14 cellular contexts compared by ENCODE assay signal in genomic region chr22:38415561-38416321, GRCh38. TPM values are rescaled to one million over a fixed set of nuclear protein-coding genes. Genes with fewer than 3 reads are reported as not detected.
DNase-seq lines count a peak whose midpoint lies in the region; ATAC-seq and TF ChIP-seq lines count a peak whose summit lies in the region.
"Had no signal": no experiment of that assay in that cellular context is flagged by ENCODE, and none has a peak within 500 bp of the region (broad histone marks: within the 10 kb centered on the region; RNA-seq: fewer than 3 reads in every experiment).

No MANE protein-coding gene starts in this region.

- H3K9ac ChIP-seq in BLaER1, result no peak overlapping the region

- H3K27ac ChIP-seq in BLaER1 (no peak overlapping the region), left lung (no peak overlapping the region)
- H3K27ac ChIP-seq: epithelial cell of prostate had no signal

- H3K27me3 Mint-ChIP-seq in WTC11 (ENCODE audit: low read depth), result peaks cover 4% of the 10 kb centered on the region; the same call in 1 of the 2 replicates

- intact Hi-C loops in left lung (cut with DNase I), result no loop called here

- in situ Hi-C loops in GM13976 (cut with MboI; ENCODE audit: low sequenced_read_pairs, unreplicated experiment), result no loop called here

- no peak overlapping the region for H3K27ac Mint-ChIP-seq in WTC11
- H3K27ac Mint-ChIP-seq: CD8-positive, alpha-beta T cell; nephron; T-cell had no signal

- H3K4me2 ChIP-seq in BLaER1, result peak overlapping the region; percentile 40

- POLR2A ChIA-PET in WTC11 (lab: Charles Lee), result interaction anchor here (0.7 kb wide), 1 partner anchor 65 kb away, joined by 6 read pairs; no protein-coding TSS in a partner anchor

- no peak overlapping the region for H3K4me3 ChIP-seq in BLaER1
- H3K4me3 ChIP-seq in H7 (ENCODE audit: insufficient read depth, low read depth, low read length), result no peak overlapping the region
- H3K4me3 ChIP-seq in left lung, result no peak overlapping the region

- peaks cover 4% of the 10 kb centered on the region for H3K9me3 Mint-ChIP-seq in WTC11
- H3K9me3 Mint-ChIP-seq: CD8-positive, alpha-beta T cell; T-cell had no signal

- no peak overlapping the region for H3K4me3 Mint-ChIP-seq in WTC11
- H3K4me3 Mint-ChIP-seq: CD8-positive, alpha-beta T cell; nephron; T-cell had no signal

- peaks cover 20% of the 10 kb centered on the region for H3K4me1 Mint-ChIP-seq in WTC11

- TF ChIP-seq CTCF in WTC11 (IDR thresholded peaks at IDR 0.05) (no peak), left lung (IDR thresholded peaks at IDR 0.05) (no peak), GM13976 (IDR thresholded peaks at IDR 0.05; ENCODE audit: borderline replicate concordance, control extremely low read depth, extremely low read depth, insufficient read depth, missing control alignments) (no peak)

- H3K27me3 ChIP-seq in BLaER1, result no peaks in the 10 kb centered on the region
- H3K27me3 ChIP-seq in H7 (ENCODE audit: control insufficient read depth, insufficient read depth, low read length), result no peaks in the 10 kb centered on the region
- H3K27me3 ChIP-seq in left lung, result peaks cover 0 to 8% of the 10 kb centered on the region in 2 donors

- H3K4me1 ChIP-seq in BLaER1, result peaks cover 30% of the 10 kb centered on the region
- peaks cover 6 to 9% of the 10 kb centered on the region in 2 donors for H3K4me1 ChIP-seq in left lung

- ATAC-seq in WTC11, result peak; percentile 44
- ATAC-seq in left lung, result no peak
- no peak for ATAC-seq in GM21526 (IDR thresholded peaks at IDR 0.05; ENCODE audit: low FRiP score, unreplicated experiment)
- no peak for ATAC-seq in GM19452 (IDR thresholded peaks at IDR 0.05; ENCODE audit: unreplicated experiment)
- ATAC-seq in GM21447 (IDR thresholded peaks at IDR 0.05; ENCODE audit: unreplicated experiment), result no peak
- ATAC-seq: CD8-positive, alpha-beta T cell; T-cell had no signal

- CTCF ChIA-PET in WTC11 (lab: Charles Lee), result interaction anchor here (0.5 to 4.2 kb wide), 7 partner anchors 15 to 193 kb away, joined by 3 to 52 read pairs (median 4); partner anchors contain the start of gene DMC1

- H3K36me3 ChIP-seq in BLaER1, result no peaks in the 10 kb centered on the region
- no peaks in the 10 kb centered on the region for H3K36me3 ChIP-seq in H7 (replicated peaks; ENCODE audit: control insufficient read depth, insufficient read depth, low read length)
- H3K36me3 ChIP-seq in left lung, result no peaks in the 10 kb centered on the region

- H3K9me3 ChIP-seq in BLaER1, result peaks cover 5% of the 10 kb centered on the region
- H3K9me3 ChIP-seq in left lung, result no peaks in the 10 kb centered on the region

- peaks cover 6% of the 10 kb centered on the region for H3K36me3 Mint-ChIP-seq in WTC11
- H3K36me3 Mint-ChIP-seq: CD8-positive, alpha-beta T cell; T-cell had no signal

- no peaks in the 10 kb centered on the region for H4K20me1 ChIP-seq in BLaER1

- DNase-seq in H7 (peak; percentile 89), WTC11 (ENCODE audit: low spot score) (peak; percentile 56), left lung (peak; percentile 30 to 64), GM13976 (ENCODE audit: low spot score) (no peak)
- DNase-seq: CD8-positive, alpha-beta T cell; NCI-H510A treated with DMSO at 0.1 percent for 48 hours; stimulated activated naive CD4-positive, alpha-beta T cell treated with Interleukin-2 at 50 U/mL for 16 hours; T-cell had no signal

TF ChIP-seq in WTC11, 78 proteins besides CTCF, POLR2A, EP300 and RAD21:
- TF ChIP-seq RORB (CRISPR knock-in tag; IDR thresholded peaks at IDR 0.05) (no peak), ZNF423 (CRISPR knock-in tag; IDR thresholded peaks at IDR 0.05) (peak; percentile 24; the same call in 1 of the 2 replicates)

RNA-seq across cellular contexts. Expression of gene KCNJ4, which starts 39.3 kb away (rescaled TPM):
- 3.4 and 5.9 TPM in 2 replicates for total RNA-seq in H7 (2014; rRNA removed; shearing (Covaris generic))
- total RNA-seq in WTC11 (2021) (3.1 to 3.3 TPM (median 3.2 TPM) in 3 replicates), left lung (not detected)
- total RNA-seq: CD8-positive, alpha-beta T cell; T-cell had no signal

RNA-seq across cellular contexts. Expression of gene KDELR3, which starts 52.2 kb away (rescaled TPM):
- total RNA-seq in H7 (2014; rRNA removed; shearing (Covaris generic)), result 4.5 and 8.2 TPM in 2 replicates
- total RNA-seq in WTC11 (2021), result 5.7 to 10.3 TPM (median 7.7 TPM) in 3 replicates
- total RNA-seq in left lung, result 10 to 100 TPM; 25.9 to 53.8 TPM
- total RNA-seq: CD8-positive, alpha-beta T cell had no signal
